ENCODE assay signal across 1 cellular context in the genomic region with DNA sequence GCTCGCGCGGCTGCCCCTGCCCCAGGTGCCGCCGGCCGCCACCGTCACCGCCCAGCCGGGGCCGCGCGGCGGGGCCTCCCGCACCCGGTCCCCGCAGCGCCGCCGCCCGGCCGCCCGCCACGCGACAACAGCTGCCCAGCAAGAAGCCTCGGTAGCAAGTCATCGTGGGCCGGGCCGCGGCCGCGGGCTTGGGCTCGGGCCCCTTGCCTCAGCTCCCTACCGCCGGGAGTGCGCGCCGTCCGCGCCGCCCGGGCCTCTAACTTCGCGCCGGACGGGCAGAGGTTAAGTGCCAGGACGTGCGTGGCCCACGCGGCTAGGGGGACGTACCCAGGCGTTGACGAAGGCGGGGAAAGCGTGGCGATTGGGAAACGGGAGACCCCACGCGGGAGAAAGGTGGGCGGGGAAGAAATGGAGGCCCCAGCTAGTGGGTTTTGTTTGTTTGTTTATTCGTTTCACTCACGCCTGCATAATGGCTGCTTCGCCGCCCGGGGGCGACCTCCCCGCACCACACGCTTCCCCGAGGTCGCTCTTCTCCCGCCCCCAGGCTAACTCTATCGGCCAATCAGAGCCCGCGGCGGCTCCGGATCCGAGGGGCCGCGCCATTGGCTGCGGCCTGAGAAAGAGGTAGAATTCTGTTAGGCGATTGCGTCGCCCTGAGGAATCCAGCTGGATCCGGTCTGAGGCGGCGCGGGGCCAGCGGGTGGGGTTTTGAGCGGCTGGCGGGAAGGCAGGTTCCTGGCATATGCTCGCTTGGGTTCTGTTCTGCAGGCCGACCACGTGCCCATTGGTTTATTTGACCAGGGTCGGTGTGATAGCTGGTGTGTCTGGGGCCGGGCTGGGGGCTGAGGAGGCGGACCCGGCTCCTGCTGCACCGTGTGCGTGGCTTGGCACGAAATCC.
A peak's percentile ranks its signal among the peaks of the same experiment; 100 is the strongest.
TF ChIP-seq lines count a peak whose summit lies in the region.

A gene with protein sequence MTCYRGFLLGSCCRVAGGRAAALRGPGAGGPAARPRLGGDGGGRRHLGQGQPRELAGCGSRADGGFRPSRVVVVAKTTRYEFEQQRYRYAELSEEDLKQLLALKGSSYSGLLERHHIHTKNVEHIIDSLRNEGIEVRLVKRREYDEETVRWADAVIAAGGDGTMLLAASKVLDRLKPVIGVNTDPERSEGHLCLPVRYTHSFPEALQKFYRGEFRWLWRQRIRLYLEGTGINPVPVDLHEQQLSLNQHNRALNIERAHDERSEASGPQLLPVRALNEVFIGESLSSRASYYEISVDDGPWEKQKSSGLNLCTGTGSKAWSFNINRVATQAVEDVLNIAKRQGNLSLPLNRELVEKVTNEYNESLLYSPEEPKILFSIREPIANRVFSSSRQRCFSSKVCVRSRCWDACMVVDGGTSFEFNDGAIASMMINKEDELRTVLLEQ (minus strand): TSS at position 290 of the 898 bp plus-strand sequence. CDS start 127 bp downstream, at position 163.

TF ChIP-seq in HepG2, 621 proteins besides CTCF, POLR2A, EP300 and RAD21 (continued from another document and continues in another):
- TF ChIP-seq, protein P1, sequence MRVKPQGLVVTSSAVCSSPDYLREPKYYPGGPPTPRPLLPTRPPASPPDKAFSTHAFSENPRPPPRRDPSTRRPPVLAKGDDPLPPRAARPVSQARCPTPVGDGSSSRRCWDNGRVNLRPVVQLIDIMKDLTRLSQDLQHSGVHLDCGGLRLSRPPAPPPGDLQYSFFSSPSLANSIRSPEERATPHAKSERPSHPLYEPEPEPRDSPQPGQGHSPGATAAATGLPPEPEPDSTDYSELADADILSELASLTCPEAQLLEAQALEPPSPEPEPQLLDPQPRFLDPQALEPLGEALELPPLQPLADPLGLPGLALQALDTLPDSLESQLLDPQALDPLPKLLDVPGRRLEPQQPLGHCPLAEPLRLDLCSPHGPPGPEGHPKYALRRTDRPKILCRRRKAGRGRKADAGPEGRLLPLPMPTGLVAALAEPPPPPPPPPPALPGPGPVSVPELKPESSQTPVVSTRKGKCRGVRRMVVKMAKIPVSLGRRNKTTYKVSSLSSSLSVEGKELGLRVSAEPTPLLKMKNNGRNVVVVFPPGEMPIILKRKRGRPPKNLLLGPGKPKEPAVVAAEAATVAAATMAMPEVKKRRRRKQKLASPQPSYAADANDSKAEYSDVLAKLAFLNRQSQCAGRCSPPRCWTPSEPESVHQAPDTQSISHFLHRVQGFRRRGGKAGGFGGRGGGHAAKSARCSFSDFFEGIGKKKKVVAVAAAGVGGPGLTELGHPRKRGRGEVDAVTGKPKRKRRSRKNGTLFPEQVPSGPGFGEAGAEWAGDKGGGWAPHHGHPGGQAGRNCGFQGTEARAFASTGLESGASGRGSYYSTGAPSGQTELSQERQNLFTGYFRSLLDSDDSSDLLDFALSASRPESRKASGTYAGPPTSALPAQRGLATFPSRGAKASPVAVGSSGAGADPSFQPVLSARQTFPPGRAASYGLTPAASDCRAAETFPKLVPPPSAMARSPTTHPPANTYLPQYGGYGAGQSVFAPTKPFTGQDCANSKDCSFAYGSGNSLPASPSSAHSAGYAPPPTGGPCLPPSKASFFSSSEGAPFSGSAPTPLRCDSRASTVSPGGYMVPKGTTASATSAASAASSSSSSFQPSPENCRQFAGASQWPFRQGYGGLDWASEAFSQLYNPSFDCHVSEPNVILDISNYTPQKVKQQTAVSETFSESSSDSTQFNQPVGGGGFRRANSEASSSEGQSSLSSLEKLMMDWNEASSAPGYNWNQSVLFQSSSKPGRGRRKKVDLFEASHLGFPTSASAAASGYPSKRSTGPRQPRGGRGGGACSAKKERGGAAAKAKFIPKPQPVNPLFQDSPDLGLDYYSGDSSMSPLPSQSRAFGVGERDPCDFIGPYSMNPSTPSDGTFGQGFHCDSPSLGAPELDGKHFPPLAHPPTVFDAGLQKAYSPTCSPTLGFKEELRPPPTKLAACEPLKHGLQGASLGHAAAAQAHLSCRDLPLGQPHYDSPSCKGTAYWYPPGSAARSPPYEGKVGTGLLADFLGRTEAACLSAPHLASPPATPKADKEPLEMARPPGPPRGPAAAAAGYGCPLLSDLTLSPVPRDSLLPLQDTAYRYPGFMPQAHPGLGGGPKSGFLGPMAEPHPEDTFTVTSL (CRISPR knock-in tag; IDR thresholded peaks at IDR 0.05; ENCODE audit: borderline replicate concordance) = no peak
- TF ChIP-seq, protein P2, sequence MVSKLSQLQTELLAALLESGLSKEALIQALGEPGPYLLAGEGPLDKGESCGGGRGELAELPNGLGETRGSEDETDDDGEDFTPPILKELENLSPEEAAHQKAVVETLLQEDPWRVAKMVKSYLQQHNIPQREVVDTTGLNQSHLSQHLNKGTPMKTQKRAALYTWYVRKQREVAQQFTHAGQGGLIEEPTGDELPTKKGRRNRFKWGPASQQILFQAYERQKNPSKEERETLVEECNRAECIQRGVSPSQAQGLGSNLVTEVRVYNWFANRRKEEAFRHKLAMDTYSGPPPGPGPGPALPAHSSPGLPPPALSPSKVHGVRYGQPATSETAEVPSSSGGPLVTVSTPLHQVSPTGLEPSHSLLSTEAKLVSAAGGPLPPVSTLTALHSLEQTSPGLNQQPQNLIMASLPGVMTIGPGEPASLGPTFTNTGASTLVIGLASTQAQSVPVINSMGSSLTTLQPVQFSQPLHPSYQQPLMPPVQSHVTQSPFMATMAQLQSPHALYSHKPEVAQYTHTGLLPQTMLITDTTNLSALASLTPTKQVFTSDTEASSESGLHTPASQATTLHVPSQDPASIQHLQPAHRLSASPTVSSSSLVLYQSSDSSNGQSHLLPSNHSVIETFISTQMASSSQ (IDR thresholded peaks at IDR 0.05; ENCODE audit: low read depth) = no peak
- TF ChIP-seq, protein P2 (CRISPR knock-in tag; IDR thresholded peaks at IDR 0.05; ENCODE audit: borderline replicate concordance) = peak; percentile 76; the same call in 1 of the 2 replicates
- TF ChIP-seq ZNF317 (CRISPR knock-in tag; IDR thresholded peaks at IDR 0.05) (no peak), NCOA5 (CRISPR knock-in tag; IDR thresholded peaks at IDR 0.05) (no peak), MXD4 (CRISPR knock-in tag; IDR thresholded peaks at IDR 0.05) (peak; percentile 79), KDM3A (CRISPR knock-in tag; IDR thresholded peaks at IDR 0.05; ENCODE audit: low read depth) (peak; percentile 32), JUNB (CRISPR knock-in tag; IDR thresholded peaks at IDR 0.05; ENCODE audit: borderline replicate concordance) (0 out of 2 replicates have a peak, but pooled peaks have one; percentile 38), NR1H2 (CRISPR knock-in tag; IDR thresholded peaks at IDR 0.05; ENCODE audit: borderline replicate concordance, low read depth) (no peak), GFI1 (CRISPR knock-in tag; IDR thresholded peaks at IDR 0.05; ENCODE audit: borderline replicate concordance) (no peak), AHR (CRISPR knock-in tag; IDR thresholded peaks at IDR 0.05) (no peak; the same call in 1 of the 2 replicates), KLF12 (CRISPR knock-in tag; IDR thresholded peaks at IDR 0.05; ENCODE audit: borderline replicate concordance) (0 out of 2 replicates have a peak, but pooled peaks have one; percentile 16), SSRP1 (CRISPR knock-in tag; IDR thresholded peaks at IDR 0.05) (no peak; the same call in 1 of the 2 replicates), ZNF563 (CRISPR knock-in tag; IDR thresholded peaks at IDR 0.05) (peak; percentile 87), THYN1 (CRISPR knock-in tag; IDR thresholded peaks at IDR 0.05; ENCODE audit: borderline replicate concordance, low read depth) (no peak), MTA1 (CRISPR knock-in tag; IDR thresholded peaks at IDR 0.05; ENCODE audit: borderline replicate concordance) (peak; percentile 91; the same call in 1 of the 2 replicates), ZNF672 (CRISPR knock-in tag; IDR thresholded peaks at IDR 0.05) (no peak), ZNF703 (CRISPR knock-in tag; IDR thresholded peaks at IDR 0.05; ENCODE audit: borderline replicate concordance) (no peak), HNRNPK (IDR thresholded peaks at IDR 0.05; ENCODE audit: low read depth, low read length, poor library complexity, severe bottlenecking) (peak; percentile 20), NCOA2 (CRISPR knock-in tag; IDR thresholded peaks at IDR 0.05) (peak; percentile 53), ETV5 (CRISPR knock-in tag; IDR thresholded peaks at IDR 0.05; ENCODE audit: borderline replicate concordance) (peak; percentile 75), CCAR2 (optimal IDR thresholded peaks at IDR 0.05; ENCODE audit: low read depth, low read length) (no peak)
- TF ChIP-seq, protein P3, sequence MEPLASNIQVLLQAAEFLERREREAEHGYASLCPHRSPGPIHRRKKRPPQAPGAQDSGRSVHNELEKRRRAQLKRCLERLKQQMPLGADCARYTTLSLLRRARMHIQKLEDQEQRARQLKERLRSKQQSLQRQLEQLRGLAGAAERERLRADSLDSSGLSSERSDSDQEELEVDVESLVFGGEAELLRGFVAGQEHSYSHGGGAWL (CRISPR knock-in tag; IDR thresholded peaks at IDR 0.05) = 0 out of 2 replicates have a peak, but pooled peaks have one; percentile 34
- TF ChIP-seq, protein P4, sequence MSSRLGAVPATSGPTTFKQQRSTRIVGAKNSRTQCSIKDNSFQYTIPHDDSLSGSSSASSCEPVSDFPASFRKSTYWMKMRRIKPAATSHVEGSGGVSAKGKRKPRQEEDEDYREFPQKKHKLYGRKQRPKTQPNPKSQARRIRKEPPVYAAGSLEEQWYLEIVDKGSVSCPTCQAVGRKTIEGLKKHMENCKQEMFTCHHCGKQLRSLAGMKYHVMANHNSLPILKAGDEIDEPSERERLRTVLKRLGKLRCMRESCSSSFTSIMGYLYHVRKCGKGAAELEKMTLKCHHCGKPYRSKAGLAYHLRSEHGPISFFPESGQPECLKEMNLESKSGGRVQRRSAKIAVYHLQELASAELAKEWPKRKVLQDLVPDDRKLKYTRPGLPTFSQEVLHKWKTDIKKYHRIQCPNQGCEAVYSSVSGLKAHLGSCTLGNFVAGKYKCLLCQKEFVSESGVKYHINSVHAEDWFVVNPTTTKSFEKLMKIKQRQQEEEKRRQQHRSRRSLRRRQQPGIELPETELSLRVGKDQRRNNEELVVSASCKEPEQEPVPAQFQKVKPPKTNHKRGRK (CRISPR knock-in tag; IDR thresholded peaks at IDR 0.05) = no peak
- TF ChIP-seq, protein P5, sequence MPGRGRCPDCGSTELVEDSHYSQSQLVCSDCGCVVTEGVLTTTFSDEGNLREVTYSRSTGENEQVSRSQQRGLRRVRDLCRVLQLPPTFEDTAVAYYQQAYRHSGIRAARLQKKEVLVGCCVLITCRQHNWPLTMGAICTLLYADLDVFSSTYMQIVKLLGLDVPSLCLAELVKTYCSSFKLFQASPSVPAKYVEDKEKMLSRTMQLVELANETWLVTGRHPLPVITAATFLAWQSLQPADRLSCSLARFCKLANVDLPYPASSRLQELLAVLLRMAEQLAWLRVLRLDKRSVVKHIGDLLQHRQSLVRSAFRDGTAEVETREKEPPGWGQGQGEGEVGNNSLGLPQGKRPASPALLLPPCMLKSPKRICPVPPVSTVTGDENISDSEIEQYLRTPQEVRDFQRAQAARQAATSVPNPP (CRISPR knock-in tag; IDR thresholded peaks at IDR 0.05) = peak; percentile 93
- TF ChIP-seq, protein P6, sequence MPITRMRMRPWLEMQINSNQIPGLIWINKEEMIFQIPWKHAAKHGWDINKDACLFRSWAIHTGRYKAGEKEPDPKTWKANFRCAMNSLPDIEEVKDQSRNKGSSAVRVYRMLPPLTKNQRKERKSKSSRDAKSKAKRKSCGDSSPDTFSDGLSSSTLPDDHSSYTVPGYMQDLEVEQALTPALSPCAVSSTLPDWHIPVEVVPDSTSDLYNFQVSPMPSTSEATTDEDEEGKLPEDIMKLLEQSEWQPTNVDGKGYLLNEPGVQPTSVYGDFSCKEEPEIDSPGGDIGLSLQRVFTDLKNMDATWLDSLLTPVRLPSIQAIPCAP (CRISPR knock-in tag; IDR thresholded peaks at IDR 0.05; ENCODE audit: low read depth) = 0 out of 2 replicates have a peak, but pooled peaks have one; percentile 67
- TF ChIP-seq, protein P7, sequence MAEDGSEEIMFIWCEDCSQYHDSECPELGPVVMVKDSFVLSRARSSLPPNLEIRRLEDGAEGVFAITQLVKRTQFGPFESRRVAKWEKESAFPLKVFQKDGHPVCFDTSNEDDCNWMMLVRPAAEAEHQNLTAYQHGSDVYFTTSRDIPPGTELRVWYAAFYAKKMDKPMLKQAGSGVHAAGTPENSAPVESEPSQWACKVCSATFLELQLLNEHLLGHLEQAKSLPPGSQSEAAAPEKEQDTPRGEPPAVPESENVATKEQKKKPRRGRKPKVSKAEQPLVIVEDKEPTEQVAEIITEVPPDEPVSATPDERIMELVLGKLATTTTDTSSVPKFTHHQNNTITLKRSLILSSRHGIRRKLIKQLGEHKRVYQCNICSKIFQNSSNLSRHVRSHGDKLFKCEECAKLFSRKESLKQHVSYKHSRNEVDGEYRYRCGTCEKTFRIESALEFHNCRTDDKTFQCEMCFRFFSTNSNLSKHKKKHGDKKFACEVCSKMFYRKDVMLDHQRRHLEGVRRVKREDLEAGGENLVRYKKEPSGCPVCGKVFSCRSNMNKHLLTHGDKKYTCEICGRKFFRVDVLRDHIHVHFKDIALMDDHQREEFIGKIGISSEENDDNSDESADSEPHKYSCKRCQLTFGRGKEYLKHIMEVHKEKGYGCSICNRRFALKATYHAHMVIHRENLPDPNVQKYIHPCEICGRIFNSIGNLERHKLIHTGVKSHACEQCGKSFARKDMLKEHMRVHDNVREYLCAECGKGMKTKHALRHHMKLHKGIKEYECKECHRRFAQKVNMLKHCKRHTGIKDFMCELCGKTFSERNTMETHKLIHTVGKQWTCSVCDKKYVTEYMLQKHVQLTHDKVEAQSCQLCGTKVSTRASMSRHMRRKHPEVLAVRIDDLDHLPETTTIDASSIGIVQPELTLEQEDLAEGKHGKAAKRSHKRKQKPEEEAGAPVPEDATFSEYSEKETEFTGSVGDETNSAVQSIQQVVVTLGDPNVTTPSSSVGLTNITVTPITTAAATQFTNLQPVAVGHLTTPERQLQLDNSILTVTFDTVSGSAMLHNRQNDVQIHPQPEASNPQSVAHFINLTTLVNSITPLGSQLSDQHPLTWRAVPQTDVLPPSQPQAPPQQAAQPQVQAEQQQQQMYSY (CRISPR knock-in tag; IDR thresholded peaks at IDR 0.05) = no peak; the same call in 1 of the 2 replicates
